In genomic region chr5:173645437-173645807, GRCh38 we compare ENCODE assay signal across 14 cellular contexts. TPM values are rescaled to one million over a fixed set of nuclear protein-coding genes. Genes with fewer than 3 reads are reported as not detected.
DNase-seq lines count a peak whose midpoint lies in the region; ATAC-seq and TF ChIP-seq lines count a peak whose summit lies in the region.
"Had no signal": no experiment of that assay in that cellular context is flagged by ENCODE, and none has a peak within 500 bp of the region (broad histone marks: within the 10 kb centered on the region; RNA-seq: fewer than 3 reads in every experiment).

No MANE protein-coding gene starts in this region.

- no peaks in the 10 kb centered on the region for H3K4me1 ChIP-seq in body of pancreas

- DNase-seq in HK-2 (ENCODE audit: unreplicated experiment): peak; percentile 31
- DNase-seq in body of pancreas: no peak
- DNase-seq in kidney glomerular epithelial cell (lab: John Stamatoyannopoulos, UW): peak; percentile 15
- no peak for DNase-seq in type B pancreatic cell (ENCODE audit: extremely low spot score, unreplicated experiment)
- no peak for DNase-seq in activated CD4-positive, alpha-beta T cell treated with anti-CD3 and anti-CD28 coated beads, Interleukin-2, amount 50 U/mL, for 1 hour
- DNase-seq: activated T-cell treated with anti-CD3 and anti-CD28 coated beads, Interleukin-2, amount 50 U/mL, for 24 hours; aorta; NCI-H1436; NCI-H748 treated with DMSO at 0.1 percent for 48 hours; SIG-M5 had no signal

- H3K4me3 Mint-ChIP-seq in type B pancreatic cell: peak overlapping the region; percentile 4
- H3K4me3 Mint-ChIP-seq: activated T-cell treated with anti-CD3 and anti-CD28 coated beads, Interleukin-2, amount 50 U/mL, for 24 hours had no signal

- intact Hi-C loops in body of pancreas (cut with DNase I): no loop called here

- TF ChIP-seq CTCF in body of pancreas (IDR thresholded peaks at IDR 0.05) (no peak), type B pancreatic cell (conservative IDR thresholded peaks at IDR 0.05) (no peak)

- no peaks in the 10 kb centered on the region for H3K36me3 ChIP-seq in body of pancreas (replicated peaks in 1 of 2; ENCODE audit: insufficient read depth in 1 of 2, low read depth in 2 of 2)
- H3K36me3 ChIP-seq: right lobe of liver had no signal

- peak overlapping the region; percentile 77 for H3K27ac Mint-ChIP-seq in type B pancreatic cell
- H3K27ac Mint-ChIP-seq: activated T-cell treated with anti-CD3 and anti-CD28 coated beads, Interleukin-2, amount 50 U/mL, for 24 hours had no signal

- no peaks in the 10 kb centered on the region for H3K9me3 Mint-ChIP-seq in type B pancreatic cell
- H3K9me3 Mint-ChIP-seq: activated T-cell treated with anti-CD3 and anti-CD28 coated beads, Interleukin-2, amount 50 U/mL, for 24 hours had no signal

- no peak overlapping the region for H3K4me3 ChIP-seq in body of pancreas
- H3K4me3 ChIP-seq: right lobe of liver had no signal

- no peak overlapping the region for H3K27ac ChIP-seq in body of pancreas
- H3K27ac ChIP-seq: right lobe of liver had no signal

- no peaks in the 10 kb centered on the region for H3K36me3 Mint-ChIP-seq in type B pancreatic cell

- H3K27me3 Mint-ChIP-seq in type B pancreatic cell: peaks cover 3% of the 10 kb centered on the region

- no peak for TF ChIP-seq POLR2A in body of pancreas (IDR thresholded peaks at IDR 0.05)

- WGBS in body of pancreas, 2 donors: 21 to 38% methylated on average over 3 to 5 of the region's 5 CpGs

- H3K27me3 ChIP-seq in body of pancreas: no peaks in the 10 kb centered on the region
- H3K27me3 ChIP-seq: right lobe of liver had no signal

- peaks cover 21% of the 10 kb centered on the region for H3K4me1 Mint-ChIP-seq in type B pancreatic cell (ENCODE audit: unreplicated experiment)

- no peaks in the 10 kb centered on the region for H3K9me3 ChIP-seq in body of pancreas
- H3K9me3 ChIP-seq: right lobe of liver had no signal

- peak; percentile 24 for ATAC-seq in body of pancreas
- ATAC-seq in GM19023 (IDR thresholded peaks at IDR 0.05; ENCODE audit: unreplicated experiment): no peak
- ATAC-seq in GM21576 (IDR thresholded peaks at IDR 0.05; ENCODE audit: unreplicated experiment): no peak
- ATAC-seq: HCT116 had no signal

RNA-seq across cellular contexts. Expression of gene BOD1, which starts 29.0 kb away (rescaled TPM):
- total RNA-seq in body of pancreas (10 to 100 TPM; 32.7 to 36.9 TPM), type B pancreatic cell (ENCODE audit: low replicate concordance) (63.2 and 98.7 TPM in 2 replicates)

Comparison
In these comparisons a context has a peak if more than half of its experiments do, and no peak if none do; other contexts are left out.
1. DNase-seq: peak in HK-2 (single experiment) and kidney glomerular epithelial cell (single experiment); none in body of pancreas (0 of 4), type B pancreatic cell (single experiment) and activated CD4-positive, alpha-beta T cell treated with anti-CD3 and anti-CD28 coated beads, Interleukin-2, amount 50 U/mL, for 1 hour (single experiment).